20 cellular contexts compared by ENCODE assay signal in genomic region chr1:151222130-151222529, GRCh38. TPM values are rescaled to one million over a fixed set of nuclear protein-coding genes. Genes with fewer than 3 reads are reported as not detected.
A peak's percentile ranks its signal among the peaks of the same experiment; 100 is the strongest.
DNase-seq lines count a peak whose midpoint lies in the region; ATAC-seq, FAIRE-seq and TF ChIP-seq lines count a peak whose summit lies in the region.
"Had no signal": no experiment of that assay in that cellular context is flagged by ENCODE, and none has a peak within 500 bp of the region (broad histone marks: within the 10 kb centered on the region; RNA-seq: fewer than 3 reads in every experiment).

No MANE protein-coding gene starts in this region.

- H3K27ac ChIP-seq in A673 (ENCODE audit: low read depth, low read length, poor library complexity, severe bottlenecking) (no peak overlapping the region), astrocyte (ENCODE audit: low read depth, low read length) (peak overlapping the region; percentile 23)
- H3K27ac ChIP-seq: cardiac muscle cell, SJCRH30 had no signal

- H3K36me3 Mint-ChIP-seq in HFFc6 (ENCODE audit: low read depth), result peaks cover 15% of the 10 kb centered on the region
- H3K36me3 Mint-ChIP-seq in astrocyte (ENCODE audit: low read depth, unreplicated experiment), result peaks cover 10% of the 10 kb centered on the region

- intact Hi-C loops in A673 (cut with micrococcal nuclease; ENCODE audit: unreplicated experiment), result no loop called here

- H3K9me3 Mint-ChIP-seq in HFFc6 (no peaks in the 10 kb centered on the region), astrocyte (ENCODE audit: unreplicated experiment) (no peaks in the 10 kb centered on the region)
- H3K9me3 Mint-ChIP-seq: naive B cell; stimulated activated naive CD8-positive, alpha-beta T cell treated with anti-CD3 and anti-CD28 coated beads, Interleukin-15, Interleukin-2, amounts not matched to agents 100 ng/mL and 50 ng/mL, for 24 hours had no signal

- no peak for FAIRE-seq in astrocyte (lab: Jason Lieb, UNC)

- H3K4me1 Mint-ChIP-seq in HFFc6 (ENCODE audit: low read depth) (peaks cover 17% of the 10 kb centered on the region), astrocyte (ENCODE audit: low read depth, unreplicated experiment) (peaks cover 9% of the 10 kb centered on the region)

- DNase-seq in A673 (ENCODE audit: low spot score) (peak; percentile 45), HFFc6 (peak; percentile 19), astrocyte (ENCODE audit: low read depth) (no peak), iris pigment epithelial cell (ENCODE audit: low read depth) (peak; percentile 9), NCI-H1105 (lab: John Stamatoyannopoulos, UW) (no peak), SKM-1 (lab: John Stamatoyannopoulos, UW; ENCODE audit: unreplicated experiment) (no peak)
- DNase-seq in stimulated activated CD4-positive, alpha-beta T cell treated with anti-CD3 and anti-CD28 coated beads, Interleukin-2, amount 100 ng/mL, for 48 hours, result no peak
- DNase-seq: activated CD4-positive, alpha-beta T cell treated with anti-CD3 and anti-CD28 coated beads for 48 hours; activated naive CD4-positive, alpha-beta T cell treated with anti-CD3 and anti-CD28 coated beads, Interleukin-2, amount 50 U/mL, for 16 hours; COR-L47; effector memory CD4-positive, alpha-beta T cell; GF-D8; GOT3; naive B cell; NCI-H146; SJCRH30 had no signal

- peaks cover 80% of the 10 kb centered on the region for H4K20me1 ChIP-seq in astrocyte (ENCODE audit: insufficient read depth, low read length)

- H3K79me2 ChIP-seq in astrocyte (ENCODE audit: insufficient read depth, low read length), result peaks cover 83% of the 10 kb centered on the region

- no peak overlapping the region for H3K4me3 Mint-ChIP-seq in HFFc6
- H3K4me3 Mint-ChIP-seq in astrocyte (ENCODE audit: unreplicated experiment), result peak overlapping the region; percentile 70
- H3K4me3 Mint-ChIP-seq: naive B cell; stimulated activated naive CD8-positive, alpha-beta T cell treated with anti-CD3 and anti-CD28 coated beads, Interleukin-15, Interleukin-2, amounts not matched to agents 100 ng/mL and 50 ng/mL, for 24 hours had no signal

- peaks cover 10% of the 10 kb centered on the region for H3K4me1 ChIP-seq in A673 (ENCODE audit: insufficient read depth, low read length, poor library complexity, severe bottlenecking)
- peaks cover 5% of the 10 kb centered on the region for H3K4me1 ChIP-seq in astrocyte (ENCODE audit: insufficient read depth, low read length)
- H3K4me1 ChIP-seq: SJCRH30 had no signal

- peak overlapping the region; percentile 2 for H3K9ac ChIP-seq in astrocyte (ENCODE audit: low read length)

- no TSS peak for BruUV-seq in A673 (replicated peaks; lab: Mats Ljungman, UMichigan)

- peak overlapping the region; percentile 60 for H3K27ac Mint-ChIP-seq in HFFc6
- H3K27ac Mint-ChIP-seq in astrocyte (ENCODE audit: unreplicated experiment), result peak overlapping the region; percentile 58
- H3K27ac Mint-ChIP-seq: stimulated activated naive CD8-positive, alpha-beta T cell treated with anti-CD3 and anti-CD28 coated beads, Interleukin-15, Interleukin-2, amounts not matched to agents 100 ng/mL and 50 ng/mL, for 24 hours had no signal

- H3K27me3 ChIP-seq in A673 (replicated peaks; ENCODE audit: insufficient read depth, low read depth, low read length, poor library complexity), result no peaks in the 10 kb centered on the region
- no peaks in the 10 kb centered on the region for H3K27me3 ChIP-seq in astrocyte (ENCODE audit: insufficient read depth, low read length)
- H3K27me3 ChIP-seq: cardiac muscle cell, SJCRH30 had no signal

- POLR2A ChIA-PET in A673 (lab: Charles Lee; ENCODE audit: low non-redundant PET), result no interaction called here

- no peak overlapping the region for H3K4me2 ChIP-seq in astrocyte (ENCODE audit: low read length)

- no peak for TF ChIP-seq CTCF in A673 (conservative IDR thresholded peaks at IDR 0.05; ENCODE audit: low read depth, low read length)
- no peak for TF ChIP-seq CTCF in HFFc6 (IDR thresholded peaks at IDR 0.05)
- no peak for TF ChIP-seq CTCF in astrocyte (IDR thresholded peaks at IDR 0.05; ENCODE audit: insufficient read depth, low read depth, low read length)

- H3K9me3 ChIP-seq in A673 (ENCODE audit: low read depth, low read length, poor library complexity, severe bottlenecking) (no peaks in the 10 kb centered on the region), astrocyte (ENCODE audit: insufficient read depth, low read depth, low read length) (no peaks in the 10 kb centered on the region)
- H3K9me3 ChIP-seq: SJCRH30 had no signal

- CTCF ChIA-PET in A673 (lab: Charles Lee), result no interaction called here

- H3K27me3 Mint-ChIP-seq in HFFc6 (ENCODE audit: insufficient read depth) (peaks cover 3% of the 10 kb centered on the region), astrocyte (ENCODE audit: low read depth, unreplicated experiment) (no peaks in the 10 kb centered on the region)
- H3K27me3 Mint-ChIP-seq: naive B cell; stimulated activated naive CD8-positive, alpha-beta T cell treated with anti-CD3 and anti-CD28 coated beads, Interleukin-15, Interleukin-2, amounts not matched to agents 100 ng/mL and 50 ng/mL, for 24 hours had no signal

- H3K4me3 ChIP-seq in A673 (ENCODE audit: low read depth, low read length, poor library complexity, severe bottlenecking) (no peak overlapping the region), astrocyte (ENCODE audit: insufficient read depth, low read depth, low read length) (no peak overlapping the region)
- H3K4me3 ChIP-seq: cardiac muscle cell, SJCRH30 had no signal

- H3K36me3 ChIP-seq in A673 (ENCODE audit: insufficient read depth, low read length, poor library complexity, severe bottlenecking), result peaks cover 11% of the 10 kb centered on the region
- H3K36me3 ChIP-seq in astrocyte (ENCODE audit: insufficient read depth, low read length), result peaks cover 12% of the 10 kb centered on the region

- H2AFZ ChIP-seq in astrocyte (ENCODE audit: low read depth, low read length), result no peak overlapping the region

- no peak for ATAC-seq in GM18873 (IDR thresholded peaks at IDR 0.05; ENCODE audit: low FRiP score, unreplicated experiment)

RNA-seq across cellular contexts. Expression of gene PIP5K1A, which starts 23.8 kb away (rescaled TPM):
- total RNA-seq in A673 (2021), result 109 and 115 TPM in 2 replicates
- total RNA-seq in HFFc6 (2021; fragmentation: NEBNext Ultra II Directional; extraction: Animal tissue kit (Norgen Biotek cat#: 25700)), result 10 to 100 TPM; 85.4 to 98.6 (median 90.6) TPM
- 104 and 121 TPM in 2 replicates for total RNA-seq in astrocyte

RNA-seq across cellular contexts. Expression of gene VPS72, which starts 32.1 kb away (rescaled TPM):
- total RNA-seq in A673 (2021) (113 and 114 TPM in 2 replicates), astrocyte (59.0 and 62.2 TPM in 2 replicates)
- total RNA-seq in HFFc6 (2021; fragmentation: NEBNext Ultra II Directional; extraction: Animal tissue kit (Norgen Biotek cat#: 25700)), result 10 to 100 TPM; 57.8 to 87.4 (median 73.9) TPM

RNA-seq across cellular contexts. Expression of gene PSMD4, which starts 32.4 kb away (rescaled TPM):
- total RNA-seq in A673 (2021), result 312 and 339 TPM in 2 replicates
- 100 to 1,000 TPM; 194 to 228 (median 217) TPM for total RNA-seq in HFFc6 (2021; fragmentation: NEBNext Ultra II Directional; extraction: Animal tissue kit (Norgen Biotek cat#: 25700))
- total RNA-seq in astrocyte, result 154 and 171 TPM in 2 replicates

RNA-seq across cellular contexts. Expression of gene TMOD4, which starts 46.3 kb away (rescaled TPM):
- 1.4 and 2.8 TPM in 2 replicates for total RNA-seq in A673 (2021)
- 1 to 10 TPM in 1 of 6 experiments, under 1 TPM in 2, not detected in 3; 0.40 to 1.1 (median 0.99) TPM for total RNA-seq in HFFc6 (2021; fragmentation: NEBNext Ultra II Directional; extraction: Animal tissue kit (Norgen Biotek cat#: 25700))
- total RNA-seq in astrocyte, result 1.4 TPM in 1 of 2 replicates, not detected in the other
- total RNA-seq: fibroblast of villous mesenchyme, SJCRH30 had no signal

RNA-seq across cellular contexts. Expression of gene SCNM1, which starts 56.2 kb away (rescaled TPM):
- total RNA-seq in A673 (2021) (57.5 and 59.6 TPM in 2 replicates), astrocyte (64.3 and 66.5 TPM in 2 replicates)
- 10 to 100 TPM; 38.4 to 45.7 (median 41.5) TPM for total RNA-seq in HFFc6 (2021; fragmentation: NEBNext Ultra II Directional; extraction: Animal tissue kit (Norgen Biotek cat#: 25700))

Comparison
In these comparisons a context has a peak if more than half of its experiments do, and no peak if none do; other contexts are left out.
1. DNase-seq: peak in A673 (single experiment), HFFc6 (single experiment) and iris pigment epithelial cell (single experiment); none in astrocyte (single experiment), stimulated activated CD4-positive, alpha-beta T cell treated with anti-CD3 and anti-CD28 coated beads, Interleukin-2, amount 100 ng/mL, for 48 hours (0 of 2), NCI-H1105 (single experiment) and SKM-1 (single experiment).